8 cellular contexts compared by ENCODE assay signal in the genomic region with DNA sequence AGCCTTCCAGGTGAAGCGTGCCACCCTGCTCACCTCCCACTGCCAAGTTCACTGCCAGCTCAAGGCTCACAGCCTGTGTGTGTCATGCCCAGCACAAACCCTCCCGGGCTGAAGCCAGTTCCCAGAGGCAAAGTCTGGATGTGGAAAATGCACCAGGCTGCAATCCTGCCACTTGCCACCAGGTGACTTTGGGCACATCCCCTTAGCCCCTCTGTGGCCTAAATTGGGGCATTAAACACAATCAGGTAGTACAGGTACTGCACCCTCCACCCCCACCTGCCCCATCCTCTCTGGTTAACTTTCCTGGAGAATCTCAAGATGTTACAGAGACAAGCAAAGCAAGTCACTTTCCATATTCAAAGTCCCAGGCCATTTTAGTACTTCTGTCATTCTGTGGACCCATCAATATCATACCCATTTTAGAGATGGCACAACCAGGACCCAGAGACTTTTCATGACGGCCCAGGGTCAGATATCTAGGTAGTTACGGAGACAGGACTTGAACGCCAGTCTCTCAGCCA. TPM values are rescaled to one million over a fixed set of nuclear protein-coding genes. Genes with fewer than 3 reads are reported as not detected.
DNase-seq lines count a peak whose midpoint lies in the region; ATAC-seq lines count a peak whose summit lies in the region.

No MANE protein-coding gene starts in this region.

- no peaks in the 10 kb centered on the region for H3K9me3 Mint-ChIP-seq in natural killer cell treated with Interleukin-12 subunit alpha and Interleukin-12 subunit beta and Interleukin-15 and Interleukin-18, amount 100 ng/mL, for 72 hours

- DNase-seq in ELF-1 (ENCODE audit: low read depth, low spot score) = peak; percentile 53
- peak; percentile 59 for DNase-seq in NAMALWA (ENCODE audit: low spot score)
- peak; percentile 48 for DNase-seq in astrocyte of the hippocampus (ENCODE audit: low read depth, low spot score)
- no peak for DNase-seq in natural killer cell treated with Interleukin-12 subunit alpha and Interleukin-12 subunit beta and Interleukin-15 and Interleukin-18, amount 100 ng/mL, for 72 hours (ENCODE audit: low spot score)
- no peak for DNase-seq in cortex of kidney (lab: John Stamatoyannopoulos, UW)
- no peak for DNase-seq in C1 segment of cervical spinal cord (lab: John Stamatoyannopoulos, UW)
- no peak for DNase-seq in NCI-H2196 treated with DMSO at 0.1 percent for 48 hours (lab: John Stamatoyannopoulos, UW; ENCODE audit: unreplicated experiment)

- peaks cover 19% of the 10 kb centered on the region in 2 donors for H3K27me3 Mint-ChIP-seq in natural killer cell treated with Interleukin-12 subunit alpha and Interleukin-12 subunit beta and Interleukin-15 and Interleukin-18, amount 100 ng/mL, for 72 hours

- ATAC-seq in natural killer cell treated with Interleukin-12 subunit alpha and Interleukin-12 subunit beta and Interleukin-15 and Interleukin-18, amount 100 ng/mL, for 72 hours = no peak
- no peak for ATAC-seq in HG02870 (IDR thresholded peaks at IDR 0.05; ENCODE audit: unreplicated experiment)

- peaks cover 5% of the 10 kb centered on the region for H3K36me3 Mint-ChIP-seq in natural killer cell treated with Interleukin-12 subunit alpha and Interleukin-12 subunit beta and Interleukin-15 and Interleukin-18, amount 100 ng/mL, for 72 hours

- peaks cover 13 to 15% of the 10 kb centered on the region in 2 donors for H3K4me1 Mint-ChIP-seq in natural killer cell treated with Interleukin-12 subunit alpha and Interleukin-12 subunit beta and Interleukin-15 and Interleukin-18, amount 100 ng/mL, for 72 hours (ENCODE audit: low read depth in 2 of 2)

- H3K4me3 Mint-ChIP-seq in natural killer cell treated with Interleukin-12 subunit alpha and Interleukin-12 subunit beta and Interleukin-15 and Interleukin-18, amount 100 ng/mL, for 72 hours = peak overlapping the region; percentile 15

- no peak overlapping the region for H3K27ac Mint-ChIP-seq in natural killer cell treated with Interleukin-12 subunit alpha and Interleukin-12 subunit beta and Interleukin-15 and Interleukin-18, amount 100 ng/mL, for 72 hours

RNA-seq across cellular contexts. Expression of gene RASD2, which starts 1.8 kb away (rescaled TPM):
- total RNA-seq in natural killer cell treated with Interleukin-12 subunit alpha and Interleukin-12 subunit beta and Interleukin-15 and Interleukin-18, amount 100 ng/mL, for 72 hours = under 1 TPM in 1 of 2 donors, not detected in 1; 0.07 TPM

Comparison
In these comparisons a context has a peak if more than half of its experiments do, and no peak if none do; other contexts are left out.
1. DNase-seq: peak in ELF-1 (single experiment), NAMALWA (single experiment) and astrocyte of the hippocampus (single experiment); none in natural killer cell treated with Interleukin-12 subunit alpha and Interleukin-12 subunit beta and Interleukin-15 and Interleukin-18, amount 100 ng/mL, for 72 hours (single experiment), cortex of kidney (single experiment), C1 segment of cervical spinal cord (0 of 14) and NCI-H2196 treated with DMSO at 0.1 percent for 48 hours (single experiment).